Comparison of ENCODE assay signal across 9 cellular contexts in the genomic region with DNA sequence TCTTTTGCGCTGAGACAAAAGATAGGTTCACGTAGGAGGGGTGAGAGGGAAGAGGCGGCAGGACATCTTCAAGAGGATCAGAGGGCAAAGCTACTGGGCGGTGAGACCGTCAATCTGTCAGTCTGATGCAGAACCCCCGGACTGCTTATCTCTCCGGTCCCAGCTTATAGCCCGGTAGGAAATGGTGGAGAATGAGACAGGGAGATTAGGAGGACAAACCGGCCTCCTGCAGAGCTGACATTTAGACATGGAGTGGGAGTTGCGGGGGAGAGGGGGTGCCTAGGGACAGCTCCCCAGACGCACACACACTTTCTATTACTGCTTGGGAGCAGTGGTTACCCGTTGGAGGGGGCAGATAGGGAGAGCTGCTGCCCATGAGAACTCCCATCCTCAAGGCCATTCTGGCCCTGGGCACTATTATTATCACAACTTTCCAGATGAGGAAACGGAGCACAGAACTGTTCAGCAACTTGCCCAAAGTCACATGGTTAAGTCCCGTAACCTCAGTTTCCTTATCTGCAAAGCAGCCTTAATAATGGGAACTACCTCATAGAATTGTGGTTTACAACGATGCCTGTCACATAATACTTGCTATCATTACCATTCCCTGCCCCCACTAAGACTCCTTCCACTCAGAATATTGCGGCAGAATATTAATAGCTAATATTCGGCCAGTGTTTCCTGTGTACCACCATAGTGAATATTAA. TPM values are rescaled to one million over a fixed set of nuclear protein-coding genes. Genes with fewer than 3 reads are reported as not detected.
DNase-seq lines count a peak whose midpoint lies in the region; ATAC-seq, FAIRE-seq and TF ChIP-seq lines count a peak whose summit lies in the region.
"Had no signal": no experiment of that assay in that cellular context is flagged by ENCODE, and none has a peak within 500 bp of the region (broad histone marks: within the 10 kb centered on the region; RNA-seq: fewer than 3 reads in every experiment).

No MANE protein-coding gene starts in this region.

- no peaks in the 10 kb centered on the region for H3K27me3 ChIP-seq in PC-3 (ENCODE audit: low read length)
- no peaks in the 10 kb centered on the region for H3K27me3 ChIP-seq in endodermal cell (ENCODE audit: control insufficient read depth, insufficient read depth, low read length, poor library complexity, severe bottlenecking)
- no peaks in the 10 kb centered on the region for H3K27me3 ChIP-seq in neutrophil

- H3F3A ChIP-seq in PC-3 (ENCODE audit: low read length, unreplicated experiment) = no peaks in the 10 kb centered on the region

- POLR2A ChIA-PET in PC-3 (lab: Charles Lee; ENCODE audit: unreplicated experiment) = interaction anchor here (0.5 to 1.4 kb wide), 6 partner anchors 97 to 1141 kb away, joined by 3 to 11 read pairs (median 3); a partner anchor contains a TSS

- peak overlapping the region; percentile 91 for H3K4me2 ChIP-seq in PC-3 (ENCODE audit: low read length)

- TF ChIP-seq CTCF in Calu3 (IDR thresholded peaks at IDR 0.05; ENCODE audit: unreplicated experiment) = no peak
- TF ChIP-seq CTCF in PC-3 (conservative IDR thresholded peaks at IDR 0.05; ENCODE audit: low read depth, low read length) = no peak
- no peak for TF ChIP-seq CTCF in endodermal cell (conservative IDR thresholded peaks at IDR 0.05)
- no peak for TF ChIP-seq CTCF in neutrophil (IDR thresholded peaks at IDR 0.05)

- DNase-seq in Calu3 = no peak
- DNase-seq in PC-3 = peak; percentile 2
- no peak for DNase-seq in endodermal cell
- no peak for DNase-seq in stimulated activated CD4-positive, alpha-beta T cell treated with anti-CD3 and anti-CD28 coated beads, Interleukin-4, amount 100 ng/mL, for 24 hours
- DNase-seq in superior temporal gyrus (ENCODE audit: extremely low spot score) = no peak
- DNase-seq in GM19239 (ENCODE audit: insufficient read length, low spot score) = no peak
- DNase-seq in NCI-H2196 treated with DMSO at 0.1 percent for 48 hours (lab: John Stamatoyannopoulos, UW; ENCODE audit: unreplicated experiment) = no peak

- H3K4me1 Mint-ChIP-seq in Calu3 (ENCODE audit: low read depth, unreplicated experiment) (peaks cover 24% of the 10 kb centered on the region), endodermal cell (peaks cover 8% of the 10 kb centered on the region)

- no peaks in the 10 kb centered on the region for H4K20me1 ChIP-seq in PC-3 (ENCODE audit: low read length)

- ATAC-seq in PC-3 = no peak

- H3K36me3 ChIP-seq in PC-3 (ENCODE audit: low read depth, low read length) = no peaks in the 10 kb centered on the region; the same call in 1 of the 2 replicates
- H3K36me3 ChIP-seq in endodermal cell (ENCODE audit: control insufficient read depth, insufficient read depth, low read length) = peaks cover 11% of the 10 kb centered on the region
- no peaks in the 10 kb centered on the region for H3K36me3 ChIP-seq in neutrophil

- TSS peak; percentile 96 for BruUV-seq in Calu3 (replicated peaks; lab: Mats Ljungman, UMichigan)
- BruUV-seq in PC-3 (replicated peaks; lab: Mats Ljungman, UMichigan) = TSS peak; percentile 95

- H3K4me3 Mint-ChIP-seq in Calu3 (ENCODE audit: low read depth, unreplicated experiment) (peak overlapping the region; percentile 95), endodermal cell (peak overlapping the region; percentile 94)

- H3K4me3 ChIP-seq in PC-3 (ENCODE audit: low read length) = peak overlapping the region; percentile 75
- peak overlapping the region; percentile 86 for H3K4me3 ChIP-seq in endodermal cell (ENCODE audit: low read length)
- peak overlapping the region; percentile 74 to 80 for H3K4me3 ChIP-seq in neutrophil (ENCODE audit: low read depth in 1 of 2, low read length in 1 of 2)

- H3K9me2 ChIP-seq in PC-3 (replicated peaks; ENCODE audit: low read length) = no peaks in the 10 kb centered on the region

- H3K27me3 Mint-ChIP-seq in Calu3 (ENCODE audit: unreplicated experiment) (no peaks in the 10 kb centered on the region), endodermal cell (ENCODE audit: insufficient read depth) (no peaks in the 10 kb centered on the region)

- H2AFZ ChIP-seq in PC-3 (ENCODE audit: low read length) = peak overlapping the region; percentile 76

- H3K9me3 Mint-ChIP-seq in Calu3 (ENCODE audit: low read depth, unreplicated experiment) = no peaks in the 10 kb centered on the region
- H3K9me3 Mint-ChIP-seq in endodermal cell = peaks cover 73% of the 10 kb centered on the region

- H3K27ac Mint-ChIP-seq in Calu3 (ENCODE audit: unreplicated experiment) = peak overlapping the region; percentile 98
- peak overlapping the region; percentile 98 for H3K27ac Mint-ChIP-seq in endodermal cell

- H3K4me1 ChIP-seq in PC-3 (ENCODE audit: insufficient read depth, low read length) (peaks cover 15% of the 10 kb centered on the region), endodermal cell (ENCODE audit: control insufficient read depth, insufficient read depth, low read length) (no peaks in the 10 kb centered on the region), neutrophil (ENCODE audit: control insufficient read depth in 1 of 2, insufficient read depth in 1 of 2, low read depth in 1 of 2, low read length in 1 of 2) (peaks cover 11 to 18% of the 10 kb centered on the region in 2 experiments)

- no peak for FAIRE-seq in GM19239 (lab: Jason Lieb, UNC)

- H3K79me2 ChIP-seq in PC-3 (ENCODE audit: low read length) = no peaks in the 10 kb centered on the region

- H3K9ac ChIP-seq in PC-3 (ENCODE audit: low read length) (peak overlapping the region; percentile 94), endodermal cell (ENCODE audit: extremely low read depth, low read length, poor library complexity, severe bottlenecking) (peak overlapping the region; percentile 71)

- H3K27ac ChIP-seq in PC-3 (ENCODE audit: low read length) (peak overlapping the region; percentile 85), endodermal cell (ENCODE audit: low read depth, low read length) (peak overlapping the region; percentile 79), neutrophil (peak overlapping the region; percentile 93)

- 23 to 31% methylated on average over 5 to 16 of the region's 17 CpGs for WGBS in endodermal cell (ENCODE audit: insufficient coverage in 1 of 2, insufficient read length in 1 of 2), 2 experiments

- intact Hi-C loops in Calu3 (cut with micrococcal nuclease; ENCODE audit: unreplicated experiment) = loop anchor here (10.0 kb wide), 2 partner anchors 114 to 244 kb away; a partner anchor contains a TSS
- intact Hi-C loops in PC-3 (cut with micrococcal nuclease) = loop anchor here (1.0 to 5.0 kb wide), 2 partner anchors 104 to 112 kb away; a partner anchor contains a TSS

- H3K36me3 Mint-ChIP-seq in Calu3 (ENCODE audit: insufficient read depth, unreplicated experiment) (peaks cover 45% of the 10 kb centered on the region), endodermal cell (ENCODE audit: low read depth) (peaks cover 18% of the 10 kb centered on the region)

- CTCF ChIA-PET in Calu3 (lab: Charles Lee) = interaction anchor here (1.3 to 1.4 kb wide), 2 partner anchors 243 to 390 kb away, joined by 3 to 4 read pairs; a partner anchor contains a TSS
- CTCF ChIA-PET in PC-3 (lab: Charles Lee) = no interaction called here

- H3K9me3 ChIP-seq in PC-3 (ENCODE audit: low read length) = no peaks in the 10 kb centered on the region
- no peaks in the 10 kb centered on the region for H3K9me3 ChIP-seq in endodermal cell (ENCODE audit: control insufficient read depth, low read length)
- H3K9me3 ChIP-seq in neutrophil = no peaks in the 10 kb centered on the region

RNA-seq across cellular contexts. Expression of a gene that starts 1.1 kb away (rescaled TPM):
- total RNA-seq in Calu3 (2022) (68.1 and 78.7 TPM in 2 replicates), PC-3 (2014; rRNA removed) (58.0 and 61.7 TPM in 2 replicates), endodermal cell (100 to 1,000 TPM; 121 to 135 TPM)
- 154 TPM for polyA plus RNA-seq in endodermal cell (2013, experiment 1 of 2)
- 143 TPM for polyA plus RNA-seq in endodermal cell (2013, experiment 2 of 2)

RNA-seq across cellular contexts. Expression of a gene that starts 14.3 kb away (rescaled TPM):
- not detected in 2 replicates for total RNA-seq in Calu3 (2022)
- total RNA-seq in PC-3 (2014; rRNA removed) = not detected in 2 replicates
- total RNA-seq in endodermal cell = not detected
- not detected for polyA plus RNA-seq in endodermal cell (2013, experiment 1 of 2)
- polyA plus RNA-seq in endodermal cell (2013, experiment 2 of 2) = not detected
- total RNA-seq: LHCN-M2 had no signal

RNA-seq across cellular contexts. Expression of a gene that starts 25.6 kb away (rescaled TPM):
- 0.47 and 0.49 TPM in 2 replicates for total RNA-seq in Calu3 (2022)
- not detected in 2 replicates for total RNA-seq in PC-3 (2014; rRNA removed)
- not detected for total RNA-seq in endodermal cell
- polyA plus RNA-seq in endodermal cell (2013, experiment 1 of 2) = 0.50 TPM
- not detected for polyA plus RNA-seq in endodermal cell (2013, experiment 2 of 2)
- total RNA-seq: LHCN-M2 had no signal

RNA-seq across cellular contexts. Expression of a gene that starts 34.7 kb away (rescaled TPM):
- total RNA-seq in Calu3 (2022) (53.3 and 70.5 TPM in 2 replicates), PC-3 (2014; rRNA removed) (135 and 177 TPM in 2 replicates), endodermal cell (1 to 10 TPM; 2.9 to 4.0 TPM)
- polyA plus RNA-seq in endodermal cell (2013, experiment 1 of 2) = 41.3 TPM
- polyA plus RNA-seq in endodermal cell (2013, experiment 2 of 2) = 47.1 TPM

RNA-seq across cellular contexts. Expression of a gene that starts 39.2 kb away (rescaled TPM):
- not detected in 2 replicates for total RNA-seq in Calu3 (2022)
- total RNA-seq in PC-3 (2014; rRNA removed) = not detected in 2 replicates
- not detected for total RNA-seq in endodermal cell
- not detected for polyA plus RNA-seq in endodermal cell (2013, experiment 1 of 2)
- polyA plus RNA-seq in endodermal cell (2013, experiment 2 of 2) = not detected
- total RNA-seq: LHCN-M2 had no signal
